ENCODE assay signal across 9 cellular contexts in genomic region chr21:35697321-35697808, GRCh38.
A peak's percentile ranks its signal among the peaks of the same experiment; 100 is the strongest.
DNase-seq lines count a peak whose midpoint lies in the region; ATAC-seq and TF ChIP-seq lines count a peak whose summit lies in the region.
"Had no signal": no experiment of that assay in that cellular context is flagged by ENCODE, and none has a peak within 500 bp of the region (broad histone marks: within the 10 kb centered on the region; RNA-seq: fewer than 3 reads in every experiment).

No MANE protein-coding gene starts in this region.

- H3K79me2 ChIP-seq in fibroblast of lung (ENCODE audit: control insufficient read depth, insufficient read depth, low read length), result no peaks in the 10 kb centered on the region

- peaks cover 2% of the 10 kb centered on the region for H3K27me3 Mint-ChIP-seq in activated CD4-positive, alpha-beta memory T cell treated with anti-CD3 and anti-CD28 coated beads, Interleukin-2, amount 10 ng/mL, durations not matched to agents 7 days and 5 days

- no peak overlapping the region for H3K4me3 Mint-ChIP-seq in activated CD4-positive, alpha-beta memory T cell treated with anti-CD3 and anti-CD28 coated beads, Interleukin-2, amount 10 ng/mL, durations not matched to agents 7 days and 5 days

- no peak overlapping the region for H3K27ac Mint-ChIP-seq in activated CD4-positive, alpha-beta memory T cell treated with anti-CD3 and anti-CD28 coated beads, Interleukin-2, amount 10 ng/mL, durations not matched to agents 7 days and 5 days
- H3K27ac Mint-ChIP-seq: naive B cell had no signal

- H3K36me3 Mint-ChIP-seq in activated CD4-positive, alpha-beta memory T cell treated with anti-CD3 and anti-CD28 coated beads, Interleukin-2, amount 10 ng/mL, durations not matched to agents 7 days and 5 days (ENCODE audit: low read depth), result no peaks in the 10 kb centered on the region
- H3K36me3 Mint-ChIP-seq: naive B cell had no signal

- no peaks in the 10 kb centered on the region for H3K9me3 ChIP-seq in HEK293 (ENCODE audit: control insufficient read depth, insufficient read depth, low read depth, low read length)
- H3K9me3 ChIP-seq in fibroblast of lung (ENCODE audit: control insufficient read depth, insufficient read depth, low read depth, low read length), result no peaks in the 10 kb centered on the region

- H3K9ac ChIP-seq in fibroblast of lung (ENCODE audit: insufficient read depth, low read length), result no peak overlapping the region

- H4K20me1 ChIP-seq in fibroblast of lung (ENCODE audit: control insufficient read depth, extremely low read depth, insufficient read depth, low read length), result no peaks in the 10 kb centered on the region

- H3K27ac ChIP-seq in HEK293 (ENCODE audit: extremely low read depth, low read depth, low read length) (no peak overlapping the region), fibroblast of lung (ENCODE audit: insufficient read depth, low read length) (no peak overlapping the region)

- CTCF ChIA-PET in HEK293 (lab: Yijun Ruan, JAX), result interaction anchor here (0.6 to 2.6 kb wide), 6 partner anchors 25 to 975 kb away, joined by 3 to 9 read pairs (median 4); no protein-coding TSS in a partner anchor
- CTCF ChIA-PET in activated CD4-positive, alpha-beta memory T cell treated with anti-CD3 and anti-CD28 coated beads, Interleukin-2, amount 10 ng/mL, durations not matched to agents 7 days and 5 days (lab: Charles Lee), result no interaction called here

- H3K9me3 Mint-ChIP-seq in activated CD4-positive, alpha-beta memory T cell treated with anti-CD3 and anti-CD28 coated beads, Interleukin-2, amount 10 ng/mL, durations not matched to agents 7 days and 5 days, result no peaks in the 10 kb centered on the region
- H3K9me3 Mint-ChIP-seq: naive B cell had no signal

- intact Hi-C loops in posterior vena cava (cut with DNase I), result no loop called here

- ATAC-seq in GM21423 (IDR thresholded peaks at IDR 0.05; ENCODE audit: unreplicated experiment) (no peak), HG03469 (IDR thresholded peaks at IDR 0.05; ENCODE audit: unreplicated experiment) (no peak)

- H3K4me3 ChIP-seq in HEK293 (ENCODE audit: low read depth, low read length) (no peak overlapping the region), fibroblast of lung (replicated peaks in 1 of 4; ENCODE audit: control extremely low read depth in 1 of 4, insufficient read depth in 1 of 4, low read depth in 3 of 4, low read length in 4 of 4) (no peak overlapping the region)

- no peak for TF ChIP-seq CTCF in HEK293 (tag by site-specific recombination; IDR thresholded peaks at IDR 0.05)
- no peak for TF ChIP-seq CTCF in fibroblast of lung (conservative IDR thresholded peaks at IDR 0.05 in 1 of 2, IDR thresholded peaks at IDR 0.05 in 1 of 2; ENCODE audit: low read depth in 1 of 2, low read length in 2 of 2)

- no peak overlapping the region for H2AFZ ChIP-seq in fibroblast of lung (ENCODE audit: low read length)

- H3K36me3 ChIP-seq in HEK293 (ENCODE audit: control insufficient read depth in 2 of 2, insufficient read depth in 1 of 2, low read length in 2 of 2), result no peaks in the 10 kb centered on the region
- H3K36me3 ChIP-seq in fibroblast of lung (ENCODE audit: control insufficient read depth, insufficient read depth, low read length), result no peaks in the 10 kb centered on the region

- POLR2A ChIA-PET in HEK293 (lab: Yijun Ruan, JAX), result interaction anchor here (0.6 kb wide), 1 partner anchor 142 kb away, joined by 3 read pairs; no protein-coding TSS in a partner anchor
- POLR2A ChIA-PET in activated CD4-positive, alpha-beta memory T cell treated with anti-CD3 and anti-CD28 coated beads, Interleukin-2, amount 10 ng/mL, durations not matched to agents 7 days and 5 days (lab: Charles Lee), result no interaction called here

- no peaks in the 10 kb centered on the region for H3K27me3 ChIP-seq in fibroblast of lung (ENCODE audit: control insufficient read depth, insufficient read depth, low read length)

- no peak overlapping the region for H3K4me2 ChIP-seq in fibroblast of lung (ENCODE audit: extremely low read depth, insufficient read depth, low read length)

- peaks cover 14% of the 10 kb centered on the region for H3K4me1 ChIP-seq in HEK293 (ENCODE audit: control insufficient read depth, insufficient read depth, low read length)
- H3K4me1 ChIP-seq in fibroblast of lung (ENCODE audit: control insufficient read depth, extremely low read depth, insufficient read depth, low read length), result peaks cover 2% of the 10 kb centered on the region

- no peaks in the 10 kb centered on the region for H3K4me1 Mint-ChIP-seq in activated CD4-positive, alpha-beta memory T cell treated with anti-CD3 and anti-CD28 coated beads, Interleukin-2, amount 10 ng/mL, durations not matched to agents 7 days and 5 days
- H3K4me1 Mint-ChIP-seq: naive B cell had no signal

- peak; percentile 60 for DNase-seq in NCI-H2196 treated with DMSO at 0.1 percent for 48 hours (lab: John Stamatoyannopoulos, UW; ENCODE audit: unreplicated experiment)
- peak; percentile 46 to 68 for DNase-seq in fibroblast of lung (ENCODE audit: low read depth in 2 of 2)
- DNase-seq in posterior vena cava (ENCODE audit: low spot score), result peak; percentile 91
- DNase-seq in occipital lobe (lab: John Stamatoyannopoulos, UW), result no peak
- DNase-seq in activated CD4-positive, alpha-beta memory T cell treated with anti-CD3 and anti-CD28 coated beads, Interleukin-2, amount 10 ng/mL, durations not matched to agents 7 days and 5 days, result no peak
- DNase-seq: naive B cell had no signal

TF ChIP-seq in HEK293, 187 proteins besides CTCF, POLR2A, EP300 and RAD21 (continues in another document):
- no peak for TF ChIP-seq TRIM28 (IDR thresholded peaks at IDR 0.05; ENCODE audit: borderline replicate concordance, low read length)
- TF ChIP-seq ZNF146 (tag by site-specific recombination; IDR thresholded peaks at IDR 0.05), result no peak
- TF ChIP-seq PRDM10 (tag by site-specific recombination; IDR thresholded peaks at IDR 0.05), result no peak
- no peak for TF ChIP-seq ZNF76 (tag by site-specific recombination; IDR thresholded peaks at IDR 0.05; ENCODE audit: borderline replicate concordance, low read depth)
- TF ChIP-seq REPIN1 (tag by site-specific recombination; IDR thresholded peaks at IDR 0.05; ENCODE audit: low read depth), result no peak
- no peak for TF ChIP-seq ZNF677 (tag by site-specific recombination; IDR thresholded peaks at IDR 0.05)
- no peak for TF ChIP-seq ZNF239 (tag by site-specific recombination; IDR thresholded peaks at IDR 0.05)
- no peak for TF ChIP-seq ZNF266 (tag by site-specific recombination; IDR thresholded peaks at IDR 0.05; ENCODE audit: low read depth)
- peak; percentile 58; the same call in 1 of the 2 replicates for TF ChIP-seq ZNF660 (tag by site-specific recombination; IDR thresholded peaks at IDR 0.05)
- no peak for TF ChIP-seq SP7 (tag by site-specific recombination; IDR thresholded peaks at IDR 0.05)
- no peak for TF ChIP-seq SCRT1 (tag by site-specific recombination; IDR thresholded peaks at IDR 0.05; ENCODE audit: borderline replicate concordance)
- no peak for TF ChIP-seq SETDB1 (IDR thresholded peaks at IDR 0.05; ENCODE audit: insufficient read length, low read length)
- TF ChIP-seq ZNF335 (tag by site-specific recombination; conservative IDR thresholded peaks at IDR 0.05), result peak; percentile 57
- TF ChIP-seq ZNF510 (tag by site-specific recombination; IDR thresholded peaks at IDR 0.05; ENCODE audit: insufficient replicate concordance), result no peak
- 0 out of 2 replicates have a peak, but pooled peaks have one; percentile 32 for TF ChIP-seq ZNF692 (tag by site-specific recombination; IDR thresholded peaks at IDR 0.05)
- 0 out of 2 replicates have a peak, but pooled peaks have one; percentile 9 for TF ChIP-seq GLIS1 (tag by site-specific recombination; IDR thresholded peaks at IDR 0.05)
- TF ChIP-seq ZNF404 (tag by site-specific recombination; IDR thresholded peaks at IDR 0.05), result no peak
- peak; percentile 75 for TF ChIP-seq SCRT2 (tag by site-specific recombination; IDR thresholded peaks at IDR 0.05)
- no peak for TF ChIP-seq ZNF138 (tag by site-specific recombination; IDR thresholded peaks at IDR 0.05; ENCODE audit: borderline replicate concordance)

Comparison
In these comparisons a context has a peak if more than half of its experiments do, and no peak if none do; other contexts are left out.
1. DNase-seq: peak in NCI-H2196 treated with DMSO at 0.1 percent for 48 hours (single experiment), fibroblast of lung (2 of 2) and posterior vena cava (single experiment); none in occipital lobe (single experiment) and activated CD4-positive, alpha-beta memory T cell treated with anti-CD3 and anti-CD28 coated beads, Interleukin-2, amount 10 ng/mL, durations not matched to agents 7 days and 5 days (single experiment).